In genomic region chr21:38950388-38951094, GRCh38 we compare ENCODE assay signal across 11 cellular contexts.
DNase-seq lines count a peak whose midpoint lies in the region; ATAC-seq and TF ChIP-seq lines count a peak whose summit lies in the region.
"Had no signal": no experiment of that assay in that cellular context is flagged by ENCODE, and none has a peak within 500 bp of the region (broad histone marks: within the 10 kb centered on the region; RNA-seq: fewer than 3 reads in every experiment).

No MANE protein-coding gene starts in this region.

- no peak overlapping the region for H3K27ac ChIP-seq in brain microvascular endothelial cell
- H3K27ac ChIP-seq: C4-2B had no signal

- no peaks in the 10 kb centered on the region for H3K36me3 ChIP-seq in brain microvascular endothelial cell (replicated peaks)

- H3K4me3 Mint-ChIP-seq in activated T-cell treated with anti-CD3 and anti-CD28 coated beads, Interleukin-2, amount 50 U/mL, for 4 hours, result no peak overlapping the region
- H3K4me3 Mint-ChIP-seq: neural crest cell had no signal

- H3K9me3 Mint-ChIP-seq in activated T-cell treated with anti-CD3 and anti-CD28 coated beads, Interleukin-2, amount 50 U/mL, for 4 hours, result peaks cover 5% of the 10 kb centered on the region
- H3K9me3 Mint-ChIP-seq: neural crest cell had no signal

- H3K4me3 ChIP-seq in brain microvascular endothelial cell (ENCODE audit: low read depth, low read length), result no peak overlapping the region

- H3K27me3 ChIP-seq in brain microvascular endothelial cell (replicated peaks), result no peaks in the 10 kb centered on the region

- H3K27me3 Mint-ChIP-seq in activated T-cell treated with anti-CD3 and anti-CD28 coated beads, Interleukin-2, amount 50 U/mL, for 4 hours (ENCODE audit: low read depth), result peaks cover 10% of the 10 kb centered on the region

- ATAC-seq in activated T-cell treated with anti-CD3 and anti-CD28 coated beads, Interleukin-2, amount 50 U/mL, for 4 hours, result no peak

- no peaks in the 10 kb centered on the region for H3K4me1 Mint-ChIP-seq in activated T-cell treated with anti-CD3 and anti-CD28 coated beads, Interleukin-2, amount 50 U/mL, for 4 hours (ENCODE audit: low read depth)

- H3K36me3 Mint-ChIP-seq in activated T-cell treated with anti-CD3 and anti-CD28 coated beads, Interleukin-2, amount 50 U/mL, for 4 hours (ENCODE audit: insufficient read depth), result no peaks in the 10 kb centered on the region

- in situ Hi-C loops in Caki2 (cut with HindIII; ENCODE audit: low pct_unique_long_range_greater_than_20kb, low sequenced_read_pairs) (no loop called here), brain microvascular endothelial cell (cut with HindIII; ENCODE audit: low pct_ligation_motif_present, low sequenced_read_pairs) (no loop called here)

- TF ChIP-seq CTCF in brain microvascular endothelial cell (IDR thresholded peaks at IDR 0.05; ENCODE audit: low read depth, low read length, missing control alignments), result no peak

- peak; percentile 66 for DNase-seq in Caki2 (ENCODE audit: low read depth)
- DNase-seq in M059J (ENCODE audit: low read depth), result peak; percentile 55
- peak; percentile 50 for DNase-seq in brain microvascular endothelial cell
- DNase-seq in mucosa of gallbladder (ENCODE audit: low spot score), result peak; percentile 77
- no peak for DNase-seq in activated T-cell treated with anti-CD3 and anti-CD28 coated beads, Interleukin-2, amount 50 U/mL, for 4 hours
- no peak for DNase-seq in stimulated activated CD4-positive, alpha-beta T cell treated with anti-CD3 and anti-CD28 coated beads, Interleukin-1b, Interleukin-23, amount 100 ng/mL, for 48 hours
- DNase-seq in DMS114 treated with DMSO at 0.1 percent for 48 hours (lab: John Stamatoyannopoulos, UW; ENCODE audit: unreplicated experiment), result no peak
- no peak for DNase-seq in NCI-H1694 treated with DMSO at 0.1 percent for 48 hours (lab: John Stamatoyannopoulos, UW)
- DNase-seq: activated naive CD4-positive, alpha-beta T cell treated with Interleukin-2 at 50 U/mL for 16 hours had no signal

Comparison
In these comparisons a context has a peak if more than half of its experiments do, and no peak if none do; other contexts are left out.
1. DNase-seq: peak in Caki2 (single experiment), M059J (single experiment), brain microvascular endothelial cell (single experiment) and mucosa of gallbladder (single experiment); none in activated T-cell treated with anti-CD3 and anti-CD28 coated beads, Interleukin-2, amount 50 U/mL, for 4 hours (single experiment), stimulated activated CD4-positive, alpha-beta T cell treated with anti-CD3 and anti-CD28 coated beads, Interleukin-1b, Interleukin-23, amount 100 ng/mL, for 48 hours (single experiment), DMS114 treated with DMSO at 0.1 percent for 48 hours (single experiment) and NCI-H1694 treated with DMSO at 0.1 percent for 48 hours (single experiment).